2 cellular contexts compared by ENCODE assay signal in genomic region chr11:54946429-54946828, GRCh38.
TF ChIP-seq lines count a peak whose summit lies in the region.

No MANE protein-coding gene starts in this region.

TF ChIP-seq in HepG2, 621 proteins besides CTCF, POLR2A, EP300 and RAD21 (continued from another document):
- TF ChIP-seq IKZF5 (CRISPR knock-in tag; IDR thresholded peaks at IDR 0.05) (no peak), HOMEZ (CRISPR knock-in tag; IDR thresholded peaks at IDR 0.05; ENCODE audit: low read depth) (no peak), ZGPAT (CRISPR knock-in tag; IDR thresholded peaks at IDR 0.05) (no peak), NCOA1 (CRISPR knock-in tag; IDR thresholded peaks at IDR 0.05) (no peak), PTBP1 (IDR thresholded peaks at IDR 0.05; ENCODE audit: low read depth, low read length, poor library complexity, severe bottlenecking) (no peak), SRSF9 (IDR thresholded peaks at IDR 0.05; ENCODE audit: borderline replicate concordance, insufficient read depth, low read depth, low read length, poor library complexity, severe bottlenecking) (no peak)

TF ChIP-seq in K562, 482 proteins besides CTCF, POLR2A, EP300 and RAD21 (continued from another document):
- TF ChIP-seq GTF3C2 (IDR thresholded peaks at IDR 0.05; ENCODE audit: borderline replicate concordance, extremely low read depth, insufficient read length) (no peak), ZNF316 (IDR thresholded peaks at IDR 0.05) (peak; percentile 85), ZNF140 (CRISPR knock-in tag; IDR thresholded peaks at IDR 0.05) (no peak), BRD4 (IDR thresholded peaks at IDR 0.05) (no peak), MAFK (IDR thresholded peaks at IDR 0.05; ENCODE audit: low read length) (peak; percentile 97), RBM22 (IDR thresholded peaks at IDR 0.05; ENCODE audit: low read depth, low read length, poor library complexity, severe bottlenecking) (no peak), MAFF (IDR thresholded peaks at IDR 0.05; ENCODE audit: low read length) (peak; percentile 98), RNF2 (IDR thresholded peaks at IDR 0.05) (no peak), ILF3 (IDR thresholded peaks at IDR 0.05; ENCODE audit: borderline replicate concordance) (no peak), MLLT1 (IDR thresholded peaks at IDR 0.05) (no peak), COPS2 (conservative IDR thresholded peaks at IDR 0.05) (no peak), C11orf30 (IDR thresholded peaks at IDR 0.05; ENCODE audit: low read depth) (peak; percentile 77), TAF7 (tag; IDR thresholded peaks at IDR 0.05) (no peak), ZFP30 (CRISPR knock-in tag; IDR thresholded peaks at IDR 0.05; ENCODE audit: borderline replicate concordance) (no peak), TCF3 (CRISPR knock-in tag; IDR thresholded peaks at IDR 0.05) (no peak), ZNF436 (CRISPR knock-in tag; IDR thresholded peaks at IDR 0.05) (no peak), ZNF407 (IDR thresholded peaks at IDR 0.05; ENCODE audit: low read depth) (no peak), DACH1 (IDR thresholded peaks at IDR 0.05; ENCODE audit: partially characterized antibody) (no peak), MAFG (tag; conservative IDR thresholded peaks at IDR 0.05) (peak; percentile 87), HDAC1 (IDR thresholded peaks at IDR 0.05) (no peak)
